Comparison of ENCODE assay signal across 1 cellular context in genomic region chr17:45073414-45074070, GRCh38.
TF ChIP-seq lines count a peak whose summit lies in the region.

No MANE protein-coding gene starts in this region.

TF ChIP-seq in HEK293, 187 proteins besides CTCF, POLR2A, EP300 and RAD21 (continued from another document):
- TF ChIP-seq ZNF513 (tag by site-specific recombination; IDR thresholded peaks at IDR 0.05) = no peak
- 0 out of 2 replicates have a peak, but pooled peaks have one; percentile 37 for TF ChIP-seq ZNF324 (tag by site-specific recombination; IDR thresholded peaks at IDR 0.05)
- no peak for TF ChIP-seq ZBTB49 (tag by site-specific recombination; IDR thresholded peaks at IDR 0.05; ENCODE audit: low read depth)
- TF ChIP-seq ZNF335 (tag by site-specific recombination; conservative IDR thresholded peaks at IDR 0.05) = peak; percentile 40; the same call in 1 of the 2 replicates
- 0 out of 2 replicates have a peak, but pooled peaks have one; percentile 32 for TF ChIP-seq ZIC2 (tag by site-specific recombination; IDR thresholded peaks at IDR 0.05)
TF ChIP-seq in HEK293: peak in this region for 7.
